1 cellular context compared by ENCODE assay signal in the genomic region with DNA sequence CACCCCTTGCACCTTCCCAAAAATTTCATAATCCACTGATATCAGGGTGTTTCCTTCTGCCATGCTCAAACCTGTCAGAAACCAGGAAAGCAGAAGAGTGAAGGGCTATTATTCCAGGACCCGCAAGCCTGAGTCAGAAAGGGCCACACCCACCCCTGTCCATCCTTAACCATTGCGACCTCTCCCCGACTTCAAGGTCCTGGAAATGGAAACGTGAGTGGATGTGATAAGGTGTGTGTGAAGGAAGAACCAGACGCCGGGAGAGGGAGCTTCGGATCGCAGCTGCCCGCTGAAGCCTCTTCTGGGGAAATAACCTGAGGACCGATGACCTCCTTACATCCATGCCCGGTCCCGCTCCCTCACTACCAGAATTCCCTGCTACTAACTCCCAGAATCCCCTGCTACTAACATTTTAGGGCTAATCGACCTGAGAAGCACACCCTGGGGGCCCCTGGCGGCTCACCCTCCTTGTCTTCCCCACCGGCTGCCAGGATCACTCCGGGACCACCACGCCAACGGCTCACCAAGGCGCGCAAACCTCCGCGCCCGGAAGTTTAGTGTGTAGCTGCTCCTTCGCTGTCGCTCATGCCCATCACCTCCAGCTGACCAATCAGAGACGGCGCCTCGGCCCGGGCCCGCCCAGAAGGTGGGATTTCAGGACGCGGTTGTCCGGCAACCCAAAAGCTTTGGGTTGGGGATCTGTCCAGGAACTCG.
A peak's percentile ranks its signal among the peaks of the same experiment; 100 is the strongest.
TF ChIP-seq lines count a peak whose summit lies in the region.

TSS of gene ACYP1 (minus strand) at position 534 of the 714 bp plus-strand sequence. CDS start at position 63, 471 bp downstream.

TF ChIP-seq in SK-N-SH, 30 proteins besides CTCF, POLR2A, EP300 and RAD21 (continued from another document):
- TF ChIP-seq GABPA (IDR thresholded peaks at IDR 0.05; ENCODE audit: low read depth) = peak; percentile 69
- no peak for TF ChIP-seq MEF2A (IDR thresholded peaks at IDR 0.05; ENCODE audit: borderline replicate concordance, low read depth)
- TF ChIP-seq RFX5 (IDR thresholded peaks at IDR 0.05; ENCODE audit: low read length) = no peak
- TF ChIP-seq REST (IDR thresholded peaks at IDR 0.05; ENCODE audit: low read depth, low read length) = peak; percentile 70; the same call in 1 of the 2 replicates
- no peak for TF ChIP-seq FOXJ3 (CRISPR knock-in tag; IDR thresholded peaks at IDR 0.05)
- TF ChIP-seq IRF3 (IDR thresholded peaks at IDR 0.05; ENCODE audit: low read depth, low read length) = peak; percentile 70
- TF ChIP-seq ELF1 (IDR thresholded peaks at IDR 0.05) = peak; percentile 75
- no peak for TF ChIP-seq FOSL2 (IDR thresholded peaks at IDR 0.05; ENCODE audit: borderline replicate concordance, low read depth)
TF ChIP-seq in SK-N-SH: peak in this region for 11.
